13 cellular contexts compared by ENCODE assay signal in the genomic region with DNA sequence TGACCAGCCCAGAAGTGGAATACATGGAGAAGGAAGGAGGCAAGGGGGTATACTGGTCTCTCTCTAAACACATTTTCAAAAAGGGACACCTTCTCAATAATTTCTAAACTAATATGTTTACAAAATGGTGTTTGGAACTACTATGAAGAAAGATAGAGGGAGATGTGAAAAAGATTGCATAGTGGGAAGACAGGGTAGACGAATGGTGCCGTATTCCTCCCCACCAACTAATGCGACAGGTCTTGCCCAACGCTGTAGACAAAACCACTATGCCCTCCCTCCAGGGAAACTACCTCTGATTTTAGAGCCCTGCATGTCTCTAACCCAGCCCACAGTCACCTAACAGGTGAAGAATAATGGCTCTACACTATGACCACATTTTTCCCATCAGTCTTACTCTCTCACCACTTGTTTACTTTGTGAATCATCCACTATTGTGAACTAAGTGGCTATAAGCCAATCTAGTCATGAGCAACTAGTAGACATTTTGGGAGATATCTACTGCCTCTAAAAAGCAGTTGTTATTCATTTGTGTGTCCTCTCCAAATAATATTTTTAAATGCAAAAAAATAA.
DNase-seq lines count a peak whose midpoint lies in the region; ATAC-seq and TF ChIP-seq lines count a peak whose summit lies in the region.
"Had no signal": no experiment of that assay in that cellular context is flagged by ENCODE, and none has a peak within 500 bp of the region (broad histone marks: within the 10 kb centered on the region; RNA-seq: fewer than 3 reads in every experiment).

No MANE protein-coding gene starts in this region.

- no peak for TF ChIP-seq EP300 in gastroesophageal sphincter (IDR thresholded peaks at IDR 0.05)

- H3K9me3 Mint-ChIP-seq in activated T-cell treated with anti-CD3 and anti-CD28 coated beads, Interleukin-2, amount 50 U/mL, for 24 hours: no peaks in the 10 kb centered on the region

- intact Hi-C loops in left ventricle myocardium inferior (cut with micrococcal nuclease): no loop called here

- no peaks in the 10 kb centered on the region for H4K20me1 ChIP-seq in hepatocyte (ENCODE audit: insufficient read depth, poor library complexity, severe bottlenecking)
- H4K20me1 ChIP-seq: BLaER1 had no signal

- H3K4me1 Mint-ChIP-seq in activated T-cell treated with anti-CD3 and anti-CD28 coated beads, Interleukin-2, amount 50 U/mL, for 24 hours (ENCODE audit: low read depth): no peaks in the 10 kb centered on the region

- H3K4me3 ChIP-seq in hepatocyte (no peak overlapping the region), WERI-Rb-1 (ENCODE audit: low read depth, low read length) (no peak overlapping the region), gastroesophageal sphincter (no peak overlapping the region), left ventricle myocardium inferior (no peak overlapping the region)
- H3K4me3 ChIP-seq: BLaER1, GM12878 had no signal

- no peak for ATAC-seq in gastroesophageal sphincter
- ATAC-seq: activated CD4-positive, CD25-positive, alpha-beta regulatory T cell treated with anti-CD3 and anti-CD28 coated beads, Interleukin-2, amount 50 U/mL, for 24 hours; GM12878; naive thymus-derived CD4-positive, alpha-beta T cell had no signal

- DNase-seq in AG08396 (ENCODE audit: low spot score) (peak; percentile 46), HS-27A (ENCODE audit: low read depth) (peak; percentile 42), SHP77 (lab: John Stamatoyannopoulos, UW) (peak; percentile 60 to 70), hepatocyte (ENCODE audit: low spot score) (peak; percentile 28), WERI-Rb-1 (no peak), left ventricle myocardium inferior (no peak)
- DNase-seq in activated T-cell treated with anti-CD3 and anti-CD28 coated beads, Interleukin-2, amount 50 U/mL, for 24 hours: no peak
- DNase-seq: foreskin melanocyte; naive thymus-derived CD4-positive, alpha-beta T cell had no signal

- H3K27me3 Mint-ChIP-seq in activated T-cell treated with anti-CD3 and anti-CD28 coated beads, Interleukin-2, amount 50 U/mL, for 24 hours: no peaks in the 10 kb centered on the region

- no peaks in the 10 kb centered on the region for H3K36me3 ChIP-seq in hepatocyte (replicated peaks; ENCODE audit: insufficient read depth, low read depth)
- no peaks in the 10 kb centered on the region for H3K36me3 ChIP-seq in WERI-Rb-1
- H3K36me3 ChIP-seq in gastroesophageal sphincter: no peaks in the 10 kb centered on the region
- H3K36me3 ChIP-seq in left ventricle myocardium inferior: no peaks in the 10 kb centered on the region
- H3K36me3 ChIP-seq: BLaER1 had no signal

- H3K36me3 Mint-ChIP-seq in activated T-cell treated with anti-CD3 and anti-CD28 coated beads, Interleukin-2, amount 50 U/mL, for 24 hours (ENCODE audit: low read depth): no peaks in the 10 kb centered on the region
- H3K36me3 Mint-ChIP-seq: naive thymus-derived CD4-positive, alpha-beta T cell had no signal

- no peak overlapping the region for H3K4me3 Mint-ChIP-seq in activated T-cell treated with anti-CD3 and anti-CD28 coated beads, Interleukin-2, amount 50 U/mL, for 24 hours
- H3K4me3 Mint-ChIP-seq: naive thymus-derived CD4-positive, alpha-beta T cell had no signal

- TF ChIP-seq POLR2A in gastroesophageal sphincter (IDR thresholded peaks at IDR 0.05): no peak

- H3K27me3 ChIP-seq in hepatocyte: no peaks in the 10 kb centered on the region
- H3K27me3 ChIP-seq in WERI-Rb-1 (ENCODE audit: insufficient read depth, low read depth, severe bottlenecking): no peaks in the 10 kb centered on the region
- no peaks in the 10 kb centered on the region for H3K27me3 ChIP-seq in gastroesophageal sphincter
- no peaks in the 10 kb centered on the region for H3K27me3 ChIP-seq in left ventricle myocardium inferior (ENCODE audit: low read depth)
- H3K27me3 ChIP-seq: BLaER1 had no signal

- H3K27ac ChIP-seq in hepatocyte (no peak overlapping the region), WERI-Rb-1 (no peak overlapping the region), gastroesophageal sphincter (no peak overlapping the region), left ventricle myocardium inferior (replicated peaks) (no peak overlapping the region)
- H3K27ac ChIP-seq: BLaER1 had no signal

- no peak overlapping the region for H2AFZ ChIP-seq in hepatocyte

- H3K9me2 ChIP-seq in hepatocyte (replicated peaks; ENCODE audit: insufficient read depth): no peaks in the 10 kb centered on the region

- no peak overlapping the region for H3K27ac Mint-ChIP-seq in activated T-cell treated with anti-CD3 and anti-CD28 coated beads, Interleukin-2, amount 50 U/mL, for 24 hours
- H3K27ac Mint-ChIP-seq: naive thymus-derived CD4-positive, alpha-beta T cell had no signal

- 95% methylated on average over 4 of the region's 4 CpGs for WGBS in hepatocyte (ENCODE audit: low lambda C conversion rate, missing lambda C conversion rate)
- 90 to 98% methylated on average over 4 of the region's 4 CpGs for WGBS in gastroesophageal sphincter (ENCODE audit: low coverage in 1 of 2), 2 donors

- H3K4me2 ChIP-seq in hepatocyte: no peak overlapping the region
- H3K4me2 ChIP-seq: BLaER1 had no signal

- TF ChIP-seq CTCF in hepatocyte (IDR thresholded peaks at IDR 0.05; ENCODE audit: poor library complexity): no peak
- no peak for TF ChIP-seq CTCF in WERI-Rb-1 (IDR thresholded peaks at IDR 0.05; ENCODE audit: low read depth, low read length)
- TF ChIP-seq CTCF in gastroesophageal sphincter (IDR thresholded peaks at IDR 0.05): no peak
- no peak for TF ChIP-seq CTCF in left ventricle myocardium inferior (IDR thresholded peaks at IDR 0.05; ENCODE audit: borderline replicate concordance)

- H3K9me3 ChIP-seq in hepatocyte (ENCODE audit: low read depth): no peaks in the 10 kb centered on the region
- H3K9me3 ChIP-seq in WERI-Rb-1 (ENCODE audit: severe bottlenecking): no peaks in the 10 kb centered on the region
- H3K9me3 ChIP-seq in gastroesophageal sphincter: no peaks in the 10 kb centered on the region
- no peaks in the 10 kb centered on the region for H3K9me3 ChIP-seq in left ventricle myocardium inferior (replicated peaks)

- no peaks in the 10 kb centered on the region for H3K79me2 ChIP-seq in hepatocyte

- H3K4me1 ChIP-seq in hepatocyte (ENCODE audit: insufficient read depth) (no peaks in the 10 kb centered on the region), gastroesophageal sphincter (no peaks in the 10 kb centered on the region), left ventricle myocardium inferior (no peaks in the 10 kb centered on the region)
- H3K4me1 ChIP-seq: BLaER1 had no signal

Comparison
In these comparisons a context has a peak if more than half of its experiments do, and no peak if none do; other contexts are left out.
1. DNase-seq: peak in AG08396 (single experiment), HS-27A (single experiment), SHP77 (2 of 2) and hepatocyte (single experiment); none in WERI-Rb-1 (single experiment), activated T-cell treated with anti-CD3 and anti-CD28 coated beads, Interleukin-2, amount 50 U/mL, for 24 hours (single experiment) and left ventricle myocardium inferior (single experiment).